Comparison of ENCODE assay signal across 2 cellular contexts in genomic region chr9:130051855-130052254, GRCh38.
TF ChIP-seq lines count a peak whose summit lies in the region.

No MANE protein-coding gene starts in this region.

TF ChIP-seq in K562, 482 proteins besides CTCF, POLR2A, EP300 and RAD21:
- peak; percentile 85 for TF ChIP-seq ZNF316 (IDR thresholded peaks at IDR 0.05)
- no peak for TF ChIP-seq KDM1A (IDR thresholded peaks at IDR 0.05)
- TF ChIP-seq, protein P1, sequence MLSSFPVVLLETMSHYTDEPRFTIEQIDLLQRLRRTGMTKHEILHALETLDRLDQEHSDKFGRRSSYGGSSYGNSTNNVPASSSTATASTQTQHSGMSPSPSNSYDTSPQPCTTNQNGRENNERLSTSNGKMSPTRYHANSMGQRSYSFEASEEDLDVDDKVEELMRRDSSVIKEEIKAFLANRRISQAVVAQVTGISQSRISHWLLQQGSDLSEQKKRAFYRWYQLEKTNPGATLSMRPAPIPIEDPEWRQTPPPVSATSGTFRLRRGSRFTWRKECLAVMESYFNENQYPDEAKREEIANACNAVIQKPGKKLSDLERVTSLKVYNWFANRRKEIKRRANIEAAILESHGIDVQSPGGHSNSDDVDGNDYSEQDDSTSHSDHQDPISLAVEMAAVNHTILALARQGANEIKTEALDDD (IDR thresholded peaks at IDR 0.05): no peak
- no peak for TF ChIP-seq TEAD1 (CRISPR knock-in tag; IDR thresholded peaks at IDR 0.05)
- peak; percentile 72 for TF ChIP-seq C11orf30 (IDR thresholded peaks at IDR 0.05; ENCODE audit: low read depth)
- no peak for TF ChIP-seq PYGO2 (tag; IDR thresholded peaks at IDR 0.05)
- TF ChIP-seq TAF1 (IDR thresholded peaks at IDR 0.05; ENCODE audit: control insufficient read depth, extremely low read depth, insufficient read depth, low read length, severe bottlenecking): no peak
- TF ChIP-seq NFE2 (IDR thresholded peaks at IDR 0.05; ENCODE audit: low read depth): 0 out of 2 replicates have a peak, but pooled peaks have one; percentile 12
- TF ChIP-seq, protein P2, sequence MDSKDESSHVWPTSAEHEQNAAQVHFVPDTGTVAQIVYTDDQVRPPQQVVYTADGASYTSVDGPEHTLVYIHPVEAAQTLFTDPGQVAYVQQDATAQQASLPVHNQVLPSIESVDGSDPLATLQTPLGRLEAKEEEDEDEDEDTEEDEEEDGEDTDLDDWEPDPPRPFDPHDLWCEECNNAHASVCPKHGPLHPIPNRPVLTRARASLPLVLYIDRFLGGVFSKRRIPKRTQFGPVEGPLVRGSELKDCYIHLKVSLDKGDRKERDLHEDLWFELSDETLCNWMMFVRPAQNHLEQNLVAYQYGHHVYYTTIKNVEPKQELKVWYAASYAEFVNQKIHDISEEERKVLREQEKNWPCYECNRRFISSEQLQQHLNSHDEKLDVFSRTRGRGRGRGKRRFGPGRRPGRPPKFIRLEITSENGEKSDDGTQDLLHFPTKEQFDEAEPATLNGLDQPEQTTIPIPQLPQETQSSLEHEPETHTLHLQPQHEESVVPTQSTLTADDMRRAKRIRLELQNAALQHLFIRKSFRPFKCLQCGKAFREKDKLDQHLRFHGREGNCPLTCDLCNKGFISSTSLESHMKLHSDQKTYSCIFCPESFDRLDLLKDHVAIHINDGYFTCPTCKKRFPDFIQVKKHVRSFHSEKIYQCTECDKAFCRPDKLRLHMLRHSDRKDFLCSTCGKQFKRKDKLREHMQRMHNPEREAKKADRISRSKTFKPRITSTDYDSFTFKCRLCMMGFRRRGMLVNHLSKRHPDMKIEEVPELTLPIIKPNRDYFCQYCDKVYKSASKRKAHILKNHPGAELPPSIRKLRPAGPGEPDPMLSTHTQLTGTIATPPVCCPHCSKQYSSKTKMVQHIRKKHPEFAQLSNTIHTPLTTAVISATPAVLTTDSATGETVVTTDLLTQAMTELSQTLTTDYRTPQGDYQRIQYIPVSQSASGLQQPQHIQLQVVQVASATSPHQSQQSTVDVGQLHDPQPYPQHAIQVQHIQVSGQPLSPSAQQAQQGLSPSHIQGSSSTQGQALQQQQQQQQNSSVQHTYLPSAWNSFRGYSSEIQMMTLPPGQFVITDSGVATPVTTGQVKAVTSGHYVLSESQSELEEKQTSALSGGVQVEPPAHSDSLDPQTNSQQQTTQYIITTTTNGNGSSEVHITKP (IDR thresholded peaks at IDR 0.05; ENCODE audit: partially characterized antibody): peak; percentile 72

TF ChIP-seq in neural cell, 6 proteins besides CTCF, POLR2A, EP300 and RAD21:
- no peak for TF ChIP-seq EZH2 (IDR thresholded peaks at IDR 0.05; ENCODE audit: borderline replicate concordance, insufficient read depth, low read length, poor library complexity, severe bottlenecking)
- TF ChIP-seq TAF1 (IDR thresholded peaks at IDR 0.05; ENCODE audit: low read depth): no peak
- TF ChIP-seq SMC3 (conservative IDR thresholded peaks at IDR 0.05; ENCODE audit: poor library complexity): no peak
- no peak for TF ChIP-seq REST (IDR thresholded peaks at IDR 0.05; ENCODE audit: borderline replicate concordance)
- no peak for TF ChIP-seq POLR2AphosphoS5 (IDR thresholded peaks at IDR 0.05)
- no peak for TF ChIP-seq MXI1 (conservative IDR thresholded peaks at IDR 0.05; ENCODE audit: poor library complexity, severe bottlenecking)
